8 cellular contexts compared by ENCODE assay signal in genomic region chr3:14402304-14402811, GRCh38. TPM values are rescaled to one million over a fixed set of nuclear protein-coding genes. Genes with fewer than 3 reads are reported as not detected.
A peak's percentile ranks its signal among the peaks of the same experiment; 100 is the strongest.
DNase-seq lines count a peak whose midpoint lies in the region; ATAC-seq, FAIRE-seq and TF ChIP-seq lines count a peak whose summit lies in the region.

TSS of gene SLC6A6 (plus strand) at chr3:14402606. CDS start at chr3:14443635, 41,029 bp downstream.

- no peaks in the 10 kb centered on the region for H3K9me1 ChIP-seq in keratinocyte (ENCODE audit: control insufficient read depth, extremely low read depth, insufficient read depth, low read length)

- H3K4me3 ChIP-seq in keratinocyte (ENCODE audit: control insufficient read depth in 2 of 3, extremely low read depth in 1 of 3, insufficient read depth in 2 of 3, low read depth in 1 of 3, low read length in 3 of 3), result peak within 1 kb of the TSS; percentile 60 to 98 (median 79)

- H3K9me3 Mint-ChIP-seq in central memory CD8-positive, alpha-beta T cell, result no peaks in the 10 kb centered on the region

- H3K27ac ChIP-seq in keratinocyte (ENCODE audit: control insufficient read depth, insufficient read depth, low read length), result peak within 1 kb of the TSS; percentile 77

- no peaks in the 10 kb centered on the region for H3K27me3 Mint-ChIP-seq in central memory CD8-positive, alpha-beta T cell

- H3K36me3 Mint-ChIP-seq in central memory CD8-positive, alpha-beta T cell (ENCODE audit: insufficient read depth), result peaks cover 23% of the 10 kb centered on the region

- H3K79me2 ChIP-seq in keratinocyte (ENCODE audit: control insufficient read depth, insufficient read depth, low read length), result peaks cover 38% of the 10 kb centered on the region

- peak within 1 kb of the TSS; percentile 86 for H3K9ac ChIP-seq in keratinocyte (ENCODE audit: control insufficient read depth, extremely low read depth, insufficient read depth, low read length)

- FAIRE-seq in keratinocyte (lab: Jason Lieb, UNC), result no peak

- H3K27me3 ChIP-seq in keratinocyte (ENCODE audit: control insufficient read depth, extremely low read depth, insufficient read depth, low read length), result no peaks in the 10 kb centered on the region

- H3K4me3 Mint-ChIP-seq in central memory CD8-positive, alpha-beta T cell, result peak within 1 kb of the TSS; percentile 97

- H4K20me1 ChIP-seq in keratinocyte (ENCODE audit: control insufficient read depth, extremely low read depth, insufficient read depth, low read length), result peaks cover 4% of the 10 kb centered on the region

- H2AFZ ChIP-seq in keratinocyte (ENCODE audit: control insufficient read depth, low read length), result peak within 1 kb of the TSS; percentile 90

- DNase-seq in AML-193 (lab: John Stamatoyannopoulos, UW), result peak; percentile 94 to 95
- peak; percentile 66 for DNase-seq in NCI-H345 treated with DMSO at 0.1 percent for 48 hours (lab: John Stamatoyannopoulos, UW; ENCODE audit: unreplicated experiment)
- DNase-seq in activated CD4-positive, CD25-positive, alpha-beta regulatory T cell treated with anti-CD3 and anti-CD28 coated beads, Interleukin-2, amount 50 U/mL, for 16 hours (ENCODE audit: low read depth, low spot score), result peak; percentile 94
- peak; percentile 79 to 86 for DNase-seq in central memory CD8-positive, alpha-beta T cell (ENCODE audit: low spot score in 2 of 2)
- DNase-seq in keratinocyte (ENCODE audit: low read depth, low spot score), result peak; percentile 89
- DNase-seq in stimulated activated CD4-positive, alpha-beta T cell treated with anti-CD3 and anti-CD28 coated beads, Interleukin-12 subunit alpha, Interleukin-12 subunit beta, amount 100 ng/mL, for 48 hours (ENCODE audit: low read depth in 2 of 3, low spot score in 1 of 3), result peak; percentile 88 to 90 (median 90)

- no peaks in the 10 kb centered on the region for H3K9me3 ChIP-seq in keratinocyte (ENCODE audit: control insufficient read depth, low read depth, low read length)

- TF ChIP-seq CTCF in keratinocyte (optimal IDR thresholded peaks at IDR 0.05 in 1 of 3, IDR thresholded peaks at IDR 0.05 in 1 of 3, conservative IDR thresholded peaks at IDR 0.05 in 1 of 3; ENCODE audit: extremely low read depth in 1 of 3, insufficient read depth in 2 of 3, low read length in 3 of 3), result peak in 2 of 3 experiments; percentile 31 to 66

- H3K27ac Mint-ChIP-seq in central memory CD8-positive, alpha-beta T cell (ENCODE audit: low read depth), result peak within 1 kb of the TSS; percentile 93

- H3K4me1 Mint-ChIP-seq in central memory CD8-positive, alpha-beta T cell, result peaks cover 39% of the 10 kb centered on the region

- ATAC-seq in GM19025 (IDR thresholded peaks at IDR 0.05; ENCODE audit: low read depth, unreplicated experiment) (peak; percentile 69), HG03280 (IDR thresholded peaks at IDR 0.05; ENCODE audit: unreplicated experiment) (peak; percentile 81)
- ATAC-seq in central memory CD8-positive, alpha-beta T cell (replicated peaks; ENCODE audit: extremely low read depth, poor library complexity, severe bottlenecking), result peak; percentile 78

- peaks cover 0 to 3% of the 10 kb centered on the region in 2 experiments for H3K36me3 ChIP-seq in keratinocyte (ENCODE audit: control insufficient read depth in 2 of 2, extremely low read depth in 1 of 2, insufficient read depth in 2 of 2, low read length in 2 of 2)

- H3K4me2 ChIP-seq in keratinocyte (ENCODE audit: control insufficient read depth, extremely low read depth, insufficient read depth, low read depth, low read length), result peak within 1 kb of the TSS; percentile 100

- dilution Hi-C loops in keratinocyte (cut with MboI; ENCODE audit: extremely low pct_ligation_motif_present, low sequenced_read_pairs), result no loop called here

- peaks cover 38% of the 10 kb centered on the region for H3K4me1 ChIP-seq in keratinocyte (ENCODE audit: control insufficient read depth, extremely low read depth, insufficient read depth, low read length)

RNA-seq across cellular contexts. Expression of gene SLC6A6, which starts in this region (rescaled TPM):
- 4.6 to 12.4 TPM (median 8.3 TPM) in 3 replicates for polyA plus RNA-seq in keratinocyte
- polyA plus RNA-seq in keratinocyte (2011; ENCODE audit: low read depth), result 4.0 TPM
- polyA plus RNA-seq in keratinocyte (2011; cell fraction: cytosol; rRNA removed), result 3.1 and 3.5 TPM in 2 replicates
- polyA plus RNA-seq in keratinocyte (2011; cell fraction: nucleus; rRNA removed), result 18.1 and 18.8 TPM in 2 replicates
- polyA plus RNA-seq in keratinocyte (2012; ENCODE audit: low replicate concordance), result 7.3 and 9.0 TPM in 2 replicates
- polyA minus RNA-seq in keratinocyte, result 9.9 to 24.3 TPM (median 16.6 TPM) in 3 replicates
- 7.5 TPM for polyA minus RNA-seq in keratinocyte (2011; cell fraction: cytosol; rRNA and poly(A)+ RNA removed)
- polyA minus RNA-seq in keratinocyte (2011; cell fraction: nucleus; rRNA and poly(A)+ RNA removed), result 14.5 and 19.1 TPM in 2 replicates

Comparison
In these comparisons a context has a peak if more than half of its experiments do, and no peak if none do; other contexts are left out.
1. Peak in every context shown above with its lines: DNase-seq, ATAC-seq, H3K4me3 ChIP-seq and H3K27ac ChIP-seq.